ENCODE assay signal across 1 cellular context in genomic region chr4:123060039-123060770, GRCh38.
TF ChIP-seq lines count a peak whose summit lies in the region.

No MANE protein-coding gene starts in this region.

TF ChIP-seq in WTC11, 78 proteins besides CTCF, POLR2A, EP300 and RAD21:
- TF ChIP-seq NR2C2 (CRISPR knock-in tag; IDR thresholded peaks at IDR 0.05) (no peak), ATF3 (CRISPR knock-in tag; conservative IDR thresholded peaks at IDR 0.05) (no peak), ZNF416 (CRISPR knock-in tag; IDR thresholded peaks at IDR 0.05) (no peak), IRF2 (CRISPR knock-in tag; IDR thresholded peaks at IDR 0.05; ENCODE audit: borderline replicate concordance, low read depth) (no peak), MAX (CRISPR knock-in tag; IDR thresholded peaks at IDR 0.05) (no peak), ETV6 (CRISPR knock-in tag; IDR thresholded peaks at IDR 0.05) (no peak), ZMAT4 (CRISPR knock-in tag; IDR thresholded peaks at IDR 0.05) (no peak), OVOL2 (CRISPR knock-in tag; IDR thresholded peaks at IDR 0.05; ENCODE audit: borderline replicate concordance) (no peak), NFATC4 (CRISPR knock-in tag; IDR thresholded peaks at IDR 0.05) (no peak), PRDM15 (CRISPR knock-in tag; IDR thresholded peaks at IDR 0.05) (no peak), ATF6 (CRISPR knock-in tag; IDR thresholded peaks at IDR 0.05) (no peak), ZNF671 (CRISPR knock-in tag; IDR thresholded peaks at IDR 0.05) (no peak), CBFB (CRISPR knock-in tag; IDR thresholded peaks at IDR 0.05; ENCODE audit: low read depth) (no peak), ZBTB43 (CRISPR knock-in tag; IDR thresholded peaks at IDR 0.05) (no peak), ERG (CRISPR knock-in tag; IDR thresholded peaks at IDR 0.05) (no peak), EMX1 (CRISPR knock-in tag; IDR thresholded peaks at IDR 0.05) (no peak), ZNF263 (CRISPR knock-in tag; IDR thresholded peaks at IDR 0.05; ENCODE audit: low read depth) (no peak), ZNF512 (CRISPR knock-in tag; IDR thresholded peaks at IDR 0.05; ENCODE audit: borderline replicate concordance) (no peak), ZNF396 (CRISPR knock-in tag; IDR thresholded peaks at IDR 0.05; ENCODE audit: borderline replicate concordance) (no peak), E2F1 (CRISPR knock-in tag; IDR thresholded peaks at IDR 0.05) (no peak)
